Comparison of ENCODE assay signal across 21 cellular contexts in the genomic region with DNA sequence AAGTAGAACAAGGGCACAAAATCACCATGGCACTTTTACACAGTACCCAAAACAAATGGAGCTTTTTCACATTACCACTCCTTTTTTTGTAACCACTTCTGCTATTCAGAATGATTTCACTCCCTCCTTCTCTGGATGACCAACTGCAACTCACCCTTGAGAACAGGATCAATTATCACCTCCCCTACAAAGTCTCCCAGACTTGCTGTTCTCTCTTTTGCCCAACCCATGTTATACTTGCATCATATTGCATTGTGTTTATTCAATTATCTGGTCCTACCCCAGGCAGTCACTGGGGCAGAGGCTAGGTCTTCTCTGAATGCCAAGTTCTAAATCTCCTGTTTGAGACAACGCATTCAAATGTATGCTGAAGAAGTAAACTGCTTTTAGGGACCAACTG.
"Had no signal": no experiment of that assay in that cellular context is flagged by ENCODE, and none has a peak within 500 bp of the region (broad histone marks: within the 10 kb centered on the region; RNA-seq: fewer than 3 reads in every experiment).

No MANE protein-coding gene starts in this region.

- DNase-seq: activated CD4-positive, alpha-beta T cell treated with anti-CD3 and anti-CD28 coated beads, Interleukin-2, amount 10 ng/mL, durations not matched to agents 7 days and 5 days; activated CD8-positive, alpha-beta memory T cell treated with anti-CD3 and anti-CD28 coated beads, Interleukin-2, amount 10 ng/mL, durations not matched to agents 7 days and 5 days; activated CD8-positive, alpha-beta T cell treated with anti-CD3 and anti-CD28 coated beads for 36 hours; activated effector memory CD4-positive, alpha-beta T cell treated with anti-CD3 and anti-CD28 coated beads, Interleukin-2, amount 50 U/mL, for 16 hours; activated naive CD4-positive, alpha-beta T cell treated with anti-CD3 and anti-CD28 coated beads, Interleukin-2, amount 50 U/mL, for 16 hours; activated naive CD8-positive, alpha-beta T cell treated with anti-CD3 and anti-CD28 coated beads, Interleukin-2, amount 50 U/mL, for 24 hours; activated T-cell treated with anti-CD3 and anti-CD28 coated beads for 4 hours; anterior cingulate cortex; dermis blood vessel endothelial cell; effector CD8-positive, alpha-beta T cell; gastrocnemius medialis; hypothalamus; left ventricle myocardium inferior; natural killer cell; retina; spleen; stimulated activated CD4-positive, alpha-beta T cell treated with anti-CD3 and anti-CD28 coated beads, Interleukin-4, amount 100 ng/mL, for 24 hours; stimulated activated naive CD8-positive, alpha-beta T cell treated with anti-CD3 and anti-CD28 coated beads, Interleukin-15, Interleukin-2, amounts not matched to agents 100 U/mL and 50 U/mL, for 24 hours; T-helper 9 cell; upper lobe of left lung had no signal

- H3K36me3 ChIP-seq: gastrocnemius medialis had no signal

- H3K4me3 ChIP-seq: gastrocnemius medialis, left ventricle myocardium inferior, spleen, upper lobe of left lung had no signal

- H3K27me3 ChIP-seq: gastrocnemius medialis, spleen, upper lobe of left lung had no signal

- H3K9me3 ChIP-seq: gastrocnemius medialis, left ventricle myocardium inferior, spleen, upper lobe of left lung had no signal

- ATAC-seq: activated CD4-positive, CD25-positive, alpha-beta regulatory T cell treated with anti-CD3 and anti-CD28 coated beads, Interleukin-2, amount 50 U/mL, for 24 hours; activated CD8-positive, alpha-beta memory T cell treated with anti-CD3 and anti-CD28 coated beads, Interleukin-2, amount 10 ng/mL, durations not matched to agents 7 days and 5 days; activated CD8-positive, alpha-beta T cell treated with anti-CD3 and anti-CD28 coated beads for 36 hours; activated naive CD8-positive, alpha-beta T cell treated with anti-CD3 and anti-CD28 coated beads, Interleukin-2, amount 50 U/mL, for 24 hours; gastrocnemius medialis; natural killer cell; stimulated activated naive CD8-positive, alpha-beta T cell treated with anti-CD3 and anti-CD28 coated beads, Interleukin-15, Interleukin-2, amounts not matched to agents 100 U/mL and 50 U/mL, for 24 hours had no signal

- H3K4me1 ChIP-seq: gastrocnemius medialis, left ventricle myocardium inferior had no signal

- H3K27ac ChIP-seq: gastrocnemius medialis, left ventricle myocardium inferior, spleen, upper lobe of left lung had no signal
